ENCODE assay signal across 8 cellular contexts in the genomic region with DNA sequence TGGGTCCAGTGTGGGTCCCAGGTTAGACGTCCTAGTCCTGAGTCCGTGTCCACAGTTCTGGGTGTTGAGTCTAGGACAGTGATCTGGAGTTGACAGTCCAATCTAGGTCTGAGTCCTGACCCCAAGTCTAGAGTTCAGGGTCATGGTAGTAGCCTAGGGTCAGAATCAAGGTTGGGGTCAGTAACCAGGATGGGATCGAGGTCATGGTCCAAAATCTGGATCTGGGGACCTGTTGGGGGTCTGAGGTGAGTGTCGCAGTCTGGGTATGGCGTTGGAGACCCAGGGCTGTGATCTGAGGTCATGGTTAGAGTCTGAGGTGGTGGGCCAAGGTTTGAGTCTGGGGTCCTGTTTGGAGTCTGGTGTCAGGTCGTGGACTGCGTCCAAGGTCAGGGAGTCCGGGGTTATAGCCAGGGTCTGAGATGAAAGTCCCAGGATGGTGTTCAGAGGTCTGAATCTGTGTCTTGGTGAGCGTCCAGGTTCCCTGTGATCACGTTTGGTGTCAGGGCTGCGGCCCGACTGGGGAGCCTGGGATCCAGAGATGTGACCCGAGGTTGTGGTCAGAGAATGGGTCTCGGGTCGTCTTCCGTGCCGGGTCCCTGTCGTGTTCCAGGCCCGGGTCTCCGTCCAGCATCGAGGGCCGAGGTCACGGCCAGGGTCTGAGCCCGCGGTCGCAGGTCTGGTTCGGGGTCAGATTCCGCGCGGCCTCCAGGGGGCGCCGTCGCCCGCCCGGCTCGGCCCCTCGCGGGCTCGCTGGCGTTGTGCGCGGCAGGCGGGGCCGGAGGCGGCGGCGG. TPM values are rescaled to one million over a fixed set of nuclear protein-coding genes. Genes with fewer than 3 reads are reported as not detected.
DNase-seq lines count a peak whose midpoint lies in the region; ATAC-seq and TF ChIP-seq lines count a peak whose summit lies in the region.

No MANE protein-coding gene starts in this region.

- peak overlapping the region; percentile 61 for H3K27ac Mint-ChIP-seq in activated CD8-positive, alpha-beta T cell treated with anti-CD3 and anti-CD28 coated beads for 36 hours
- H3K27ac Mint-ChIP-seq in mesothelial cell of epicardium, result peak overlapping the region; percentile 75
- H3K27ac Mint-ChIP-seq in stimulated activated effector memory CD8-positive, alpha-beta T cell treated with anti-CD3 and anti-CD28 coated beads, Interleukin-12 subunit alpha, Interleukin-12 subunit beta, amount 100 ng/mL, for 72 hours, result peak overlapping the region; percentile 98

- H3K36me3 Mint-ChIP-seq in activated CD8-positive, alpha-beta T cell treated with anti-CD3 and anti-CD28 coated beads for 36 hours (ENCODE audit: low read depth), result peaks cover 38% of the 10 kb centered on the region
- H3K36me3 Mint-ChIP-seq in mesothelial cell of epicardium, result no peaks in the 10 kb centered on the region
- H3K36me3 Mint-ChIP-seq in stimulated activated effector memory CD8-positive, alpha-beta T cell treated with anti-CD3 and anti-CD28 coated beads, Interleukin-12 subunit alpha, Interleukin-12 subunit beta, amount 100 ng/mL, for 72 hours, result peaks cover 62% of the 10 kb centered on the region

- no peaks in the 10 kb centered on the region for H3K4me1 ChIP-seq in endocrine pancreas (ENCODE audit: control insufficient read depth, insufficient read depth, low read length)

- peak; percentile 52 for ATAC-seq in HG02588 (IDR thresholded peaks at IDR 0.05; ENCODE audit: unreplicated experiment)
- ATAC-seq in activated CD8-positive, alpha-beta T cell treated with anti-CD3 and anti-CD28 coated beads for 36 hours, result peak; percentile 28
- ATAC-seq in stimulated activated effector memory CD8-positive, alpha-beta T cell treated with anti-CD3 and anti-CD28 coated beads, Interleukin-12 subunit alpha, Interleukin-12 subunit beta, amount 100 ng/mL, for 72 hours, result peak; percentile 62
- ATAC-seq in HG03175 (IDR thresholded peaks at IDR 0.05; ENCODE audit: unreplicated experiment), result no peak

- no peaks in the 10 kb centered on the region for H3K27me3 ChIP-seq in endocrine pancreas (ENCODE audit: control insufficient read depth, insufficient read depth, low read length)

- POLR2A ChIA-PET in activated CD8-positive, alpha-beta T cell treated with anti-CD3 and anti-CD28 coated beads for 36 hours (lab: Charles Lee), result interaction anchor here (1.0 to 19.8 kb wide), 5 partner anchors 14 to 52 kb away, joined by 3 to 308 read pairs (median 5); partner anchors contain the start of gene ANKRD13D

- H3K4me1 Mint-ChIP-seq in activated CD8-positive, alpha-beta T cell treated with anti-CD3 and anti-CD28 coated beads for 36 hours (ENCODE audit: low read depth), result peaks cover 62% of the 10 kb centered on the region
- peaks cover 49% of the 10 kb centered on the region for H3K4me1 Mint-ChIP-seq in mesothelial cell of epicardium
- peaks cover 79% of the 10 kb centered on the region for H3K4me1 Mint-ChIP-seq in stimulated activated effector memory CD8-positive, alpha-beta T cell treated with anti-CD3 and anti-CD28 coated beads, Interleukin-12 subunit alpha, Interleukin-12 subunit beta, amount 100 ng/mL, for 72 hours

- H3K9me3 Mint-ChIP-seq in activated CD8-positive, alpha-beta T cell treated with anti-CD3 and anti-CD28 coated beads for 36 hours, result no peaks in the 10 kb centered on the region
- no peaks in the 10 kb centered on the region for H3K9me3 Mint-ChIP-seq in mesothelial cell of epicardium
- H3K9me3 Mint-ChIP-seq in stimulated activated effector memory CD8-positive, alpha-beta T cell treated with anti-CD3 and anti-CD28 coated beads, Interleukin-12 subunit alpha, Interleukin-12 subunit beta, amount 100 ng/mL, for 72 hours, result no peaks in the 10 kb centered on the region

- peak; percentile 61 for TF ChIP-seq CTCF in activated CD8-positive, alpha-beta T cell treated with anti-CD3 and anti-CD28 coated beads for 36 hours (IDR thresholded peaks at IDR 0.05)
- TF ChIP-seq CTCF in mesothelial cell of epicardium (IDR thresholded peaks at IDR 0.05; ENCODE audit: unreplicated experiment), result peak; percentile 85

- intact Hi-C loops in activated CD8-positive, alpha-beta T cell treated with anti-CD3 and anti-CD28 coated beads for 36 hours (cut with micrococcal nuclease), result no loop called here

- no peaks in the 10 kb centered on the region for H3K27me3 Mint-ChIP-seq in activated CD8-positive, alpha-beta T cell treated with anti-CD3 and anti-CD28 coated beads for 36 hours
- H3K27me3 Mint-ChIP-seq in mesothelial cell of epicardium (ENCODE audit: low read depth), result no peaks in the 10 kb centered on the region

- no peak overlapping the region for H3K4me3 ChIP-seq in endocrine pancreas (ENCODE audit: control insufficient read depth, insufficient read depth, low read length)

- H3K36me3 ChIP-seq in endocrine pancreas (ENCODE audit: control insufficient read depth, insufficient read depth, low read length), result no peaks in the 10 kb centered on the region

- DNase-seq in EL (peak; percentile 57), NCI-H2196 treated with DMSO at 0.1 percent for 48 hours (lab: John Stamatoyannopoulos, UW; ENCODE audit: unreplicated experiment) (peak; percentile 40), mesothelial cell of epicardium (ENCODE audit: low spot score in 2 of 2, unreplicated experiment in 2 of 2) (peak; percentile 65 to 84)
- peak; percentile 76 for DNase-seq in activated CD8-positive, alpha-beta T cell treated with anti-CD3 and anti-CD28 coated beads for 36 hours
- DNase-seq in stimulated activated effector memory CD8-positive, alpha-beta T cell treated with anti-CD3 and anti-CD28 coated beads, Interleukin-12 subunit alpha, Interleukin-12 subunit beta, amount 100 ng/mL, for 72 hours (ENCODE audit: low spot score in 2 of 2), result peak; percentile 89 to 91

- H3K9me3 ChIP-seq in endocrine pancreas (ENCODE audit: control insufficient read depth, low read length), result no peaks in the 10 kb centered on the region

- peak overlapping the region; percentile 72 for H3K9ac ChIP-seq in endocrine pancreas (ENCODE audit: control insufficient read depth, insufficient read depth, low read length)

- H3K4me3 Mint-ChIP-seq in activated CD8-positive, alpha-beta T cell treated with anti-CD3 and anti-CD28 coated beads for 36 hours, result peak overlapping the region; percentile 66
- H3K4me3 Mint-ChIP-seq in mesothelial cell of epicardium, result peak overlapping the region; percentile 73
- peak overlapping the region; percentile 98 for H3K4me3 Mint-ChIP-seq in stimulated activated effector memory CD8-positive, alpha-beta T cell treated with anti-CD3 and anti-CD28 coated beads, Interleukin-12 subunit alpha, Interleukin-12 subunit beta, amount 100 ng/mL, for 72 hours

- CTCF ChIA-PET in activated CD8-positive, alpha-beta T cell treated with anti-CD3 and anti-CD28 coated beads for 36 hours (lab: Charles Lee), result interaction anchor here (1.0 to 6.2 kb wide), 11 partner anchors 12 to 87 kb away, joined by 3 to 65 read pairs (median 8); partner anchors contain the start of gene POLD4

RNA-seq across cellular contexts. Expression of gene GRK2, which starts 0.4 kb away (rescaled TPM):
- total RNA-seq in activated CD8-positive, alpha-beta T cell treated with anti-CD3 and anti-CD28 coated beads for 36 hours, result 100 to 1,000 TPM; 303 to 305 TPM
- 46.4 to 48.4 TPM (median 46.5 TPM) in 3 replicates for total RNA-seq in mesothelial cell of epicardium

RNA-seq across cellular contexts. Expression of gene ANKRD13D, which starts 23.3 kb away (rescaled TPM):
- total RNA-seq in activated CD8-positive, alpha-beta T cell treated with anti-CD3 and anti-CD28 coated beads for 36 hours, result 10 to 100 TPM; 75.4 to 78.7 TPM
- 71.3 to 78.5 TPM (median 76.5 TPM) in 3 replicates for total RNA-seq in mesothelial cell of epicardium

RNA-seq across cellular contexts. Expression of gene SSH3, which starts 37.5 kb away (rescaled TPM):
- total RNA-seq in activated CD8-positive, alpha-beta T cell treated with anti-CD3 and anti-CD28 coated beads for 36 hours, result 1 to 10 TPM; 7.4 to 9.1 TPM
- 50.4 to 59.0 TPM (median 55.4 TPM) in 3 replicates for total RNA-seq in mesothelial cell of epicardium

Comparison
In these comparisons a context has a peak if more than half of its experiments do, and no peak if none do; other contexts are left out.
1. DNase-seq: peak in every context shown above with its lines; median percentile 90 in stimulated activated effector memory CD8-positive, alpha-beta T cell treated with anti-CD3 and anti-CD28 coated beads, Interleukin-12 subunit alpha, Interleukin-12 subunit beta, amount 100 ng/mL, for 72 hours; 76 in activated CD8-positive, alpha-beta T cell treated with anti-CD3 and anti-CD28 coated beads for 36 hours; 74 in mesothelial cell of epicardium; 57 in EL; 40 in NCI-H2196 treated with DMSO at 0.1 percent for 48 hours.